Comparison of ENCODE assay signal across 8 cellular contexts in the genomic region with DNA sequence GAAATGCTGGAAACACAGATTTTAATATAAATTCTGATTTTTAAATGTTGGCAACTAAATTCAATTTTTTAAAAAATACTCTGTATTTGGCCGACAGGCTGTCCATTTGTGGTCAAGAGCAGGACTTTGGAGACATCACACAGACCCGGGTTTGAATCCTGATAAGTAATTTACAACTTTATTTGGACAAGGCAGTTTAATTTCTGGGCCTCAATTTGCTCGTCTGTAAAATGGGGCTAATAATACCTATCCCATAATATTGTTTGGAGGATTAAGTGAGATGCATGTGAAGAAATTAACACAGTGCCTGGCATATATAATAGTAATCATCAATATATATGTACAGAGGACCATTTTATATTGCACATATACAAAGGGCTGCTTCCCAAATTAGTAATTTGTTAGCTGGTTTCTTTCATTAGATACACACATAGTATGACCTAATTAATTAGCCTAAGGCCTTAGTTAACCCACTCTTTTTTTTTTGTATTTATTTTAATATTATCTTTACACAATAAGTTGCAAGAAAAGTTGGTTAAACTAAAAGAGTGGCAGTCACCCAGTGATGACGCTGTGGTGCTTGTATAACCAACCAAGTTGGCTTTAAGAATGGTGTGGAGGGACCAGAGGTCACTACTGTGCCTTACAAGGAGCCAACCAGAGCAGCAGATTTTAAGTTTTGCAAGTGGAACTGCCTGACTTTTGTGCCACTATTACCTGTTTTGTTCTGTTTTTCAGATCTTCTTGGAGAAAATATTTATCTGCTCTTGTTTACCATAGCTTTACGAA. TPM values are rescaled to one million over a fixed set of nuclear protein-coding genes. Genes with fewer than 3 reads are reported as not detected.
DNase-seq lines count a peak whose midpoint lies in the region; ATAC-seq and TF ChIP-seq lines count a peak whose summit lies in the region.

No MANE protein-coding gene starts in this region.

- CTCF ChIA-PET in HEK293 (lab: Yijun Ruan, JAX) = interaction anchor here (0.6 to 1.0 kb wide), 3 partner anchors 116 to 120 kb away, joined by 3 to 5 read pairs (median 5); no protein-coding TSS in a partner anchor

- H3K9me3 Mint-ChIP-seq in endothelial cell (ENCODE audit: unreplicated experiment) (no peaks in the 10 kb centered on the region), nephron (no peaks in the 10 kb centered on the region)

- no peak for ATAC-seq in GM18873 (IDR thresholded peaks at IDR 0.05; ENCODE audit: low FRiP score, unreplicated experiment)
- ATAC-seq in GM19397 (IDR thresholded peaks at IDR 0.05; ENCODE audit: unreplicated experiment) = no peak

- H3K4me1 Mint-ChIP-seq in endothelial cell (ENCODE audit: unreplicated experiment) (peaks cover 13% of the 10 kb centered on the region), nephron (peaks cover 24% of the 10 kb centered on the region)

- no peaks in the 10 kb centered on the region for H3K4me1 ChIP-seq in HEK293 (ENCODE audit: control insufficient read depth, insufficient read depth, low read length)

- H3K4me3 Mint-ChIP-seq in endothelial cell (ENCODE audit: unreplicated experiment) = peak overlapping the region; percentile 95
- peak overlapping the region; percentile 99 to 100 (median 100) for H3K4me3 Mint-ChIP-seq in nephron

- H3K9me3 ChIP-seq in HEK293 (ENCODE audit: control insufficient read depth, insufficient read depth, low read depth, low read length) = no peaks in the 10 kb centered on the region

- H3K4me3 ChIP-seq in GM12864 (ENCODE audit: low read depth, low read length) = peak overlapping the region; percentile 78
- H3K4me3 ChIP-seq in HEK293 (ENCODE audit: low read depth, low read length) = peak overlapping the region; percentile 71

- DNase-seq in GM12864 (ENCODE audit: low read depth) (peak; percentile 38), RKO (ENCODE audit: low spot score) (peak; percentile 85), endothelial cell (ENCODE audit: low spot score) (no peak), dedifferentiated amniotic fluid mesenchymal stem cell (ENCODE audit: extremely low spot score) (no peak)

- POLR2A ChIA-PET in HEK293 (lab: Yijun Ruan, JAX) = interaction anchor here (1.0 to 2.4 kb wide), 3 partner anchors 23 to 123 kb away, joined by 3 to 12 read pairs (median 8); a partner anchor contains a TSS

- H3K27me3 Mint-ChIP-seq in endothelial cell (ENCODE audit: unreplicated experiment) = peaks cover 1% of the 10 kb centered on the region
- no peaks in the 10 kb centered on the region for H3K27me3 Mint-ChIP-seq in nephron (ENCODE audit: low read depth)

- H3K27ac Mint-ChIP-seq in endothelial cell (ENCODE audit: unreplicated experiment) = peak overlapping the region; percentile 30
- peak overlapping the region; percentile 96 to 100 (median 99) for H3K27ac Mint-ChIP-seq in nephron

- H3K36me3 Mint-ChIP-seq in endothelial cell (ENCODE audit: low read depth, unreplicated experiment) (no peaks in the 10 kb centered on the region), nephron (ENCODE audit: low read depth) (peaks cover 17% of the 10 kb centered on the region)

- no peak overlapping the region; the same call in 1 of the 2 replicates for H3K27ac ChIP-seq in HEK293 (ENCODE audit: extremely low read depth, low read depth, low read length)

- H3K36me3 ChIP-seq in HEK293 (ENCODE audit: control insufficient read depth in 2 of 2, insufficient read depth in 1 of 2, low read length in 2 of 2) = no peaks in the 10 kb centered on the region

- TF ChIP-seq CTCF in GM12864 (IDR thresholded peaks at IDR 0.05; ENCODE audit: low read depth, low read length, missing control alignments) (no peak), HEK293 (tag by site-specific recombination; IDR thresholded peaks at IDR 0.05) (no peak), endothelial cell (IDR thresholded peaks at IDR 0.05; ENCODE audit: unreplicated experiment) (no peak), nephron (IDR thresholded peaks at IDR 0.05; ENCODE audit: unreplicated experiment in 3 of 3) (no peak)

TF ChIP-seq in HEK293, 187 proteins besides CTCF, POLR2A, EP300 and RAD21:
- TF ChIP-seq ZNF664 (tag by site-specific recombination; IDR thresholded peaks at IDR 0.05) (peak; percentile 89), ZNF426 (tag by site-specific recombination; IDR thresholded peaks at IDR 0.05) (no peak)

RNA-seq across cellular contexts. Expression of a gene that starts 0.7 kb away (rescaled TPM):
- 12.7 TPM for total RNA-seq in endothelial cell (ENCODE audit: unreplicated experiment)

RNA-seq across cellular contexts. Expression of a gene that starts 0.8 kb away (rescaled TPM):
- total RNA-seq in endothelial cell (ENCODE audit: unreplicated experiment) = 15.4 TPM

RNA-seq across cellular contexts. Expression of a gene that starts 30.1 kb away (rescaled TPM):
- total RNA-seq in endothelial cell (ENCODE audit: unreplicated experiment) = 19.4 TPM

Comparison
In these comparisons a context has a peak if more than half of its experiments do, and no peak if none do; other contexts are left out.
1. DNase-seq: peak in GM12864 (single experiment) and RKO (single experiment); none in endothelial cell (single experiment) and dedifferentiated amniotic fluid mesenchymal stem cell (single experiment).